ENCODE assay signal across 8 cellular contexts in genomic region chr13:49248433-49249002, GRCh38. TPM values are rescaled to one million over a fixed set of nuclear protein-coding genes. Genes with fewer than 3 reads are reported as not detected.
DNase-seq lines count a peak whose midpoint lies in the region; ATAC-seq and TF ChIP-seq lines count a peak whose summit lies in the region.

No MANE protein-coding gene starts in this region.

- peak overlapping the region; percentile 100 for H3K4me3 Mint-ChIP-seq in effector memory CD8-positive, alpha-beta T cell

- TF ChIP-seq POLR2A in uterus (IDR thresholded peaks at IDR 0.05) = no peak

- H3K4me1 ChIP-seq in SJCRH30 (no peaks in the 10 kb centered on the region), uterus (peaks cover 0 to 9% of the 10 kb centered on the region in 2 donors)

- peaks cover 0 to 6% of the 10 kb centered on the region in 2 donors for H3K27me3 Mint-ChIP-seq in effector memory CD8-positive, alpha-beta T cell

- peak overlapping the region; percentile 90 for H3K4me3 ChIP-seq in HFF-Myc (replicated peaks; ENCODE audit: low read depth, low read length)
- peak overlapping the region; percentile 96 for H3K4me3 ChIP-seq in SJCRH30
- H3K4me3 ChIP-seq in uterus = peak overlapping the region; percentile 72 to 98

- TF ChIP-seq CTCF in HFF-Myc (IDR thresholded peaks at IDR 0.05; ENCODE audit: low read depth, low read length, missing control alignments) (peak; percentile 15), uterus (IDR thresholded peaks at IDR 0.05) (no peak)

- H3K36me3 ChIP-seq in SJCRH30 (no peaks in the 10 kb centered on the region), uterus (no peaks in the 10 kb centered on the region)

- H3K9me3 ChIP-seq in SJCRH30 (replicated peaks) = no peaks in the 10 kb centered on the region
- no peaks in the 10 kb centered on the region for H3K9me3 ChIP-seq in uterus

- no peaks in the 10 kb centered on the region for H3K9me3 Mint-ChIP-seq in effector memory CD8-positive, alpha-beta T cell

- peak overlapping the region; percentile 99 to 100 for H3K27ac Mint-ChIP-seq in effector memory CD8-positive, alpha-beta T cell

- peaks cover 15% of the 10 kb centered on the region for H3K36me3 Mint-ChIP-seq in effector memory CD8-positive, alpha-beta T cell (ENCODE audit: insufficient read depth)

- peak; percentile 54 for ATAC-seq in effector memory CD8-positive, alpha-beta T cell (replicated peaks)
- ATAC-seq in GM18870 (IDR thresholded peaks at IDR 0.05; ENCODE audit: unreplicated experiment) = no peak

- peaks cover 20 to 28% of the 10 kb centered on the region in 2 donors for H3K4me1 Mint-ChIP-seq in effector memory CD8-positive, alpha-beta T cell (ENCODE audit: low read depth in 2 of 2)

- H3K27me3 ChIP-seq in SJCRH30 (no peaks in the 10 kb centered on the region), uterus (no peaks in the 10 kb centered on the region)

- DNase-seq in DMS153 (lab: John Stamatoyannopoulos, UW) (peak; percentile 2), DMS153 treated with DMSO at 0.1 percent for 48 hours (lab: John Stamatoyannopoulos, UW; ENCODE audit: unreplicated experiment) (no peak), HFF-Myc (ENCODE audit: extremely low read depth, low read depth) (no peak), SJCRH30 (no peak), midbrain (lab: John Stamatoyannopoulos, UW) (peak; percentile 37), uterus (peak in 1 of 2 donors; percentile 23)
- DNase-seq in effector memory CD8-positive, alpha-beta T cell = peak in 2 of 3 experiments; percentile 11

- H3K27ac ChIP-seq in SJCRH30 (peak overlapping the region; percentile 66; the same call in 1 of the 2 replicates), uterus (peak overlapping the region; percentile 92 to 94)

- intact Hi-C loops in uterus (cut with DNase I; ENCODE audit: low total_unique reads) = no loop called here

RNA-seq across cellular contexts. Expression of gene CDADC1, which starts 0.8 kb away (rescaled TPM):
- 5.7 and 7.9 TPM in 2 replicates for total RNA-seq in SJCRH30 (2014; rRNA removed; shearing (Covaris generic))
- 10 to 100 TPM in 2 of 4 donors, 1 to 10 TPM in 2; 1.8 to 76.5 (median 10.9) TPM for total RNA-seq in uterus

RNA-seq across cellular contexts. Expression of gene MLNR, which starts 28.4 kb away (rescaled TPM):
- total RNA-seq in SJCRH30 (2014; rRNA removed; shearing (Covaris generic)) = not detected in 2 replicates
- total RNA-seq in uterus = not detected

Comparison
In these comparisons a context has a peak if more than half of its experiments do, and no peak if none do; other contexts are left out.
1. DNase-seq: peak in DMS153 (single experiment), effector memory CD8-positive, alpha-beta T cell (2 of 3) and midbrain (single experiment); none in DMS153 treated with DMSO at 0.1 percent for 48 hours (single experiment), HFF-Myc (single experiment) and SJCRH30 (0 of 2).
2. Peak in every context shown above with its lines, with median percentiles within 50 percentile points of each other: H3K4me3 ChIP-seq.